8 cellular contexts compared by ENCODE assay signal in the genomic region with DNA sequence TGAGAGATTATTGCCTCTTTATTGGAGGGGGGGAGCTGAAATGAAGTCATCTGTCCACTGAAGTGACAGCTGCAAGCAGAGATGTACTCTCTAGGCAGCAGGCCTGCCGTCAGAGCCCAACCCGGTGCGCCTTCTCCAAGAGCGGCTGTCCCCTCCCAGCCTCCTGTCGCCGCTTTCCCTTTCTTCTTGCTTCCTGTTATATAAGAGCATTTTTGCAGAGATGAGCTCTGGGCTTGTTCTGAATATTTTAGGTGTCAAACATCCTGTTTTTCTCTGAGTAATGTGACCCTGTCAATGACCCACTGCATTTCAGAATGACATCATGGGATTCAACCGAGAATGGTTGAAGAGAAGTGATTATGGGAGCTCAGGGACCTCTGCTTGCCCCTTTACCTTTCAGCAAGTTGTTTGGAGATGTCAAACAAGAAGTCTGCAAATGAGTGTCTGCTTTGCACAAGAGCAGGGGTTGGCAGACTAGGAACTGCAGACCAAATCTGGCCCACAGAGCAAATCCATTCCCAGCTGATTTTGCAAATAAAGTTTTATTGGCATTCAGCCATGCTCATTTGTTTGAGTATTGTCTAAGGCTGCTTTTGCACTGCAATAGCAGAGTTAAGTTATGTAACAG.
DNase-seq lines count a peak whose midpoint lies in the region; ATAC-seq and TF ChIP-seq lines count a peak whose summit lies in the region.

No MANE protein-coding gene starts in this region.

- H3K36me3 ChIP-seq in PC-3 (ENCODE audit: low read depth, low read length): no peaks in the 10 kb centered on the region

- H3K9me2 ChIP-seq in PC-3 (replicated peaks; ENCODE audit: low read length): no peaks in the 10 kb centered on the region

- peak overlapping the region; percentile 24; the same call in 1 of the 2 replicates for H3K4me3 ChIP-seq in PC-3 (ENCODE audit: low read length)

- peaks cover 59% of the 10 kb centered on the region for H3K9me3 Mint-ChIP-seq in nephron progenitor cell

- BruUV-seq in PC-3 (replicated peaks; lab: Mats Ljungman, UMichigan): no TSS peak

- peaks cover 32% of the 10 kb centered on the region for H3K4me1 ChIP-seq in PC-3 (ENCODE audit: insufficient read depth, low read length)

- H3K27me3 ChIP-seq in PC-3 (ENCODE audit: low read length): no peaks in the 10 kb centered on the region

- peak overlapping the region; percentile 61 for H3K9ac ChIP-seq in PC-3 (ENCODE audit: low read length)

- peak overlapping the region; percentile 76 for H3K4me2 ChIP-seq in PC-3 (ENCODE audit: low read length)

- no peaks in the 10 kb centered on the region for H3K79me2 ChIP-seq in PC-3 (ENCODE audit: low read length)

- H2AFZ ChIP-seq in PC-3 (ENCODE audit: low read length): 0 out of 2 replicates have a peak overlapping the region, but pooled peaks have one; percentile 9

- no peaks in the 10 kb centered on the region for H3K36me3 Mint-ChIP-seq in nephron progenitor cell (ENCODE audit: low read depth)

- peak; percentile 88 for ATAC-seq in PC-3
- ATAC-seq in HG03432 (IDR thresholded peaks at IDR 0.05; ENCODE audit: unreplicated experiment): no peak
- no peak for ATAC-seq in GM19467 (IDR thresholded peaks at IDR 0.05; ENCODE audit: unreplicated experiment)

- no peak overlapping the region for H3K4me3 Mint-ChIP-seq in nephron progenitor cell

- H3K9me3 ChIP-seq in PC-3 (ENCODE audit: low read length): no peaks in the 10 kb centered on the region

- peak overlapping the region; percentile 84 for H3K27ac ChIP-seq in PC-3 (ENCODE audit: low read length)

- TF ChIP-seq CTCF in PC-3 (conservative IDR thresholded peaks at IDR 0.05; ENCODE audit: low read depth, low read length) (no peak), nephron progenitor cell (IDR thresholded peaks at IDR 0.05) (no peak)

- H3K27me3 Mint-ChIP-seq in nephron progenitor cell (ENCODE audit: low read depth, poor library complexity): peaks cover 2% of the 10 kb centered on the region

- no peaks in the 10 kb centered on the region for H4K20me1 ChIP-seq in PC-3 (ENCODE audit: low read length)

- peak; percentile 73 for DNase-seq in EH (ENCODE audit: low read depth)
- DNase-seq in PC-3: peak; percentile 88
- DNase-seq in dermis blood vessel endothelial cell: peak; percentile 75
- peak; percentile 4 for DNase-seq in nephron progenitor cell
- DNase-seq in NCI-H1105 (lab: John Stamatoyannopoulos, UW): no peak
- no peak for DNase-seq in NCI-H1436 treated with DMSO at 0.1 percent for 48 hours (lab: John Stamatoyannopoulos, UW)

- no peaks in the 10 kb centered on the region for H3F3A ChIP-seq in PC-3 (ENCODE audit: low read length, unreplicated experiment)

- POLR2A ChIA-PET in PC-3 (lab: Charles Lee; ENCODE audit: unreplicated experiment): no interaction called here

- CTCF ChIA-PET in PC-3 (lab: Charles Lee): no interaction called here

- H3K4me1 Mint-ChIP-seq in nephron progenitor cell: peaks cover 11% of the 10 kb centered on the region

- intact Hi-C loops in PC-3 (cut with micrococcal nuclease): loop anchor here (1.0 kb wide), 1 partner anchor 18 kb away; no protein-coding TSS in a partner anchor

- H3K27ac Mint-ChIP-seq in nephron progenitor cell: no peak overlapping the region

Comparison
In these comparisons a context has a peak if more than half of its experiments do, and no peak if none do; other contexts are left out.
1. DNase-seq: peak in EH (single experiment), PC-3 (single experiment), dermis blood vessel endothelial cell (single experiment) and nephron progenitor cell (single experiment); none in NCI-H1105 (single experiment) and NCI-H1436 treated with DMSO at 0.1 percent for 48 hours (single experiment).